ENCODE assay signal across 15 cellular contexts in the genomic region with DNA sequence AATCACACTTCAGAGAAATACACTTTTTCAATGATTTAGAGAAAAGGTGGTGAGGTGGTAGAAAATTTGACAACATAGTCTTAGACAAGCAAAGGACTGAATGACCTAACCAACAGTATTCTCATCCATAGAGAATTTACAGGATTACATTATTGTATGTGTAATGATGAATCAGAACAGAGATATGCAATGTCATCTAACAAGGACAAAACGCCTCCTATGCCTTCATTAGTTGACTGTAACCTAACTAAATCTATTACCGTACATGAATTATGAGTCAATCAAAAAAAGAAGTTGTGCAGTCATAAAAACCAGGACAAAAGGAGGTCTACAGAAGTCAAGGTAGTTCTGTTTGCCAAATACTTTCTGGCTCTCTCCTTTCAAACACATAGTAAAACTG.
DNase-seq lines count a peak whose midpoint lies in the region; ATAC-seq, FAIRE-seq and TF ChIP-seq lines count a peak whose summit lies in the region.
"Had no signal": no experiment of that assay in that cellular context is flagged by ENCODE, and none has a peak within 500 bp of the region (broad histone marks: within the 10 kb centered on the region; RNA-seq: fewer than 3 reads in every experiment).

No MANE protein-coding gene starts in this region.

- in situ Hi-C loops in Caki2 (cut with HindIII; ENCODE audit: low pct_unique_long_range_greater_than_20kb, low sequenced_read_pairs): no loop called here

- no peak for FAIRE-seq in endothelial cell of umbilical vein (lab: Jason Lieb, UNC)
- FAIRE-seq: frontal cortex had no signal

- no peak for TF ChIP-seq POLR2A in endothelial cell of umbilical vein (IDR thresholded peaks at IDR 0.05; ENCODE audit: low read depth, low read length)
- no peak for TF ChIP-seq POLR2A in upper lobe of left lung (IDR thresholded peaks at IDR 0.05)

- H3K27ac ChIP-seq in PC-9: peak overlapping the region; percentile 67
- no peak overlapping the region for H3K27ac ChIP-seq in endothelial cell of umbilical vein (ENCODE audit: insufficient read depth, low read depth, low read length)
- H3K27ac ChIP-seq in upper lobe of left lung: no peak overlapping the region

- H3K27ac Mint-ChIP-seq in activated naive CD8-positive, alpha-beta T cell treated with anti-CD3 and anti-CD28 coated beads, Interleukin-2, amount 50 U/mL, for 24 hours: no peak overlapping the region

- H3K9me3 ChIP-seq in PC-9 (ENCODE audit: insufficient read depth, low read depth): no peaks in the 10 kb centered on the region
- no peaks in the 10 kb centered on the region for H3K9me3 ChIP-seq in endothelial cell of umbilical vein (replicated peaks; ENCODE audit: control insufficient read depth, insufficient read depth, low read length)
- H3K9me3 ChIP-seq in upper lobe of left lung: no peaks in the 10 kb centered on the region

- dilution Hi-C loops in endothelial cell of umbilical vein (cut with MboI; ENCODE audit: extremely low pct_ligation_motif_present, low sequenced_read_pairs): no loop called here

- H3K9me3 Mint-ChIP-seq in activated naive CD8-positive, alpha-beta T cell treated with anti-CD3 and anti-CD28 coated beads, Interleukin-2, amount 50 U/mL, for 24 hours: peaks cover 5% of the 10 kb centered on the region

- TF ChIP-seq CTCF in PC-9 (conservative IDR thresholded peaks at IDR 0.05) (no peak), endothelial cell of umbilical vein (IDR thresholded peaks at IDR 0.05; ENCODE audit: extremely low read depth in 1 of 2, insufficient read depth in 1 of 2, low read depth in 1 of 2, low read length in 2 of 2) (no peak), upper lobe of left lung (IDR thresholded peaks at IDR 0.05) (no peak)

- H2AFZ ChIP-seq in PC-9 (no peak overlapping the region), endothelial cell of umbilical vein (ENCODE audit: low read depth, low read length) (no peak overlapping the region)

- POLR2A ChIA-PET in PC-9 (lab: Charles Lee; ENCODE audit: unreplicated experiment): no interaction called here
- POLR2A ChIA-PET in endothelial cell of umbilical vein (lab: Charles Lee): no interaction called here

- TF ChIP-seq EP300 in upper lobe of left lung (IDR thresholded peaks at IDR 0.05): no peak

- H3K9ac ChIP-seq in endothelial cell of umbilical vein (replicated peaks; ENCODE audit: extremely low read depth, insufficient read depth, low read length): no peak overlapping the region

- intact Hi-C loops in PC-9 (cut with micrococcal nuclease; ENCODE audit: unreplicated experiment): no loop called here
- intact Hi-C loops in endothelial cell of umbilical vein (cut with micrococcal nuclease): no loop called here

- H3K9me1 ChIP-seq in endothelial cell of umbilical vein (replicated peaks; ENCODE audit: control insufficient read depth, extremely low read depth, insufficient read depth, low read length): no peaks in the 10 kb centered on the region

- H3K79me2 ChIP-seq in PC-9 (ENCODE audit: low read depth) (no peaks in the 10 kb centered on the region), endothelial cell of umbilical vein (ENCODE audit: control insufficient read depth, insufficient read depth, low read length) (no peaks in the 10 kb centered on the region)

- CTCF ChIA-PET in PC-9 (lab: Charles Lee) (no interaction called here), endothelial cell of umbilical vein (lab: Charles Lee) (interaction anchor here (1.6 kb wide), 1 partner anchor 20 kb away, joined by 3 read pairs; no protein-coding TSS in a partner anchor)

- no peaks in the 10 kb centered on the region; the same call in 1 of the 2 replicates for H3F3A ChIP-seq in PC-9 (ENCODE audit: insufficient read depth, low read depth)

- H3K4me3 Mint-ChIP-seq in activated naive CD8-positive, alpha-beta T cell treated with anti-CD3 and anti-CD28 coated beads, Interleukin-2, amount 50 U/mL, for 24 hours: no peak overlapping the region

- peak overlapping the region; percentile 38; the same call in 1 of the 2 replicates for H3K4me2 ChIP-seq in PC-9
- no peak overlapping the region for H3K4me2 ChIP-seq in endothelial cell of umbilical vein (ENCODE audit: insufficient read depth, low read length)

- H3K36me3 ChIP-seq in PC-9 (ENCODE audit: low read depth): no peaks in the 10 kb centered on the region
- H3K36me3 ChIP-seq in endothelial cell of umbilical vein (ENCODE audit: control insufficient read depth in 2 of 2, extremely low read depth in 1 of 2, insufficient read depth in 2 of 2, low read length in 2 of 2): no peaks in the 10 kb centered on the region
- H3K36me3 ChIP-seq in upper lobe of left lung: no peaks in the 10 kb centered on the region

- 0 out of 2 replicates have a peak, but pooled peaks cover 5% of the 10 kb centered on the region for H3K4me1 ChIP-seq in PC-9 (replicated peaks; ENCODE audit: insufficient read depth)
- H3K4me1 ChIP-seq in endothelial cell of umbilical vein (ENCODE audit: control insufficient read depth, extremely low read depth, insufficient read depth, low read length): no peaks in the 10 kb centered on the region
- no peaks in the 10 kb centered on the region for H3K4me1 ChIP-seq in upper lobe of left lung

- H3K9me2 ChIP-seq in PC-9 (ENCODE audit: insufficient read depth): no peaks in the 10 kb centered on the region

- peak; percentile 9 for DNase-seq in Caki2 (ENCODE audit: low read depth)
- peak in 1 of 2 experiments; percentile 72 for DNase-seq in PC-9
- peak; percentile 16 for DNase-seq in endothelial cell of umbilical vein (ENCODE audit: low read depth, low spot score)
- DNase-seq in non-pigmented ciliary epithelial cell (ENCODE audit: low read depth): peak; percentile 52
- no peak for DNase-seq in activated naive CD8-positive, alpha-beta T cell treated with anti-CD3 and anti-CD28 coated beads, Interleukin-2, amount 50 U/mL, for 24 hours
- DNase-seq in upper lobe of left lung: no peak
- DNase-seq: activated naive CD4-positive, alpha-beta T cell; GF-D8; NCI-H146; NCI-H774; SIG-M5; stimulated activated CD4-positive, alpha-beta T cell treated with anti-CD3 and anti-CD28 coated beads, Interleukin-2, amount 100 ng/mL, for 24 hours had no signal

- WGBS in upper lobe of left lung, 2 donors: 88 to 95% methylated on average over 2 of the region's 2 CpGs

- BruUV-seq in PC-9 (replicated peaks; lab: Mats Ljungman, UMichigan): no TSS peak
- BruUV-seq in endothelial cell of umbilical vein (replicated peaks; lab: Mats Ljungman, UMichigan): no TSS peak

- H3K4me1 Mint-ChIP-seq in activated naive CD8-positive, alpha-beta T cell treated with anti-CD3 and anti-CD28 coated beads, Interleukin-2, amount 50 U/mL, for 24 hours: no peaks in the 10 kb centered on the region

- H3K27me3 Mint-ChIP-seq in activated naive CD8-positive, alpha-beta T cell treated with anti-CD3 and anti-CD28 coated beads, Interleukin-2, amount 50 U/mL, for 24 hours: peaks cover 11% of the 10 kb centered on the region

- no peak for ATAC-seq in HG03159 (IDR thresholded peaks at IDR 0.05; ENCODE audit: unreplicated experiment)
- no peak for ATAC-seq in GM18498 (IDR thresholded peaks at IDR 0.05; ENCODE audit: unreplicated experiment)
- no peak for ATAC-seq in activated naive CD8-positive, alpha-beta T cell treated with anti-CD3 and anti-CD28 coated beads, Interleukin-2, amount 50 U/mL, for 24 hours
- ATAC-seq in upper lobe of left lung (ENCODE audit: low FRiP score in 2 of 2): no peak

- H3K27me3 ChIP-seq in PC-9 (ENCODE audit: insufficient read depth, low read depth): no peaks in the 10 kb centered on the region
- no peaks in the 10 kb centered on the region for H3K27me3 ChIP-seq in endothelial cell of umbilical vein (ENCODE audit: control insufficient read depth in 2 of 2, insufficient read depth in 2 of 2, low read length in 2 of 2)
- H3K27me3 ChIP-seq in upper lobe of left lung: no peaks in the 10 kb centered on the region

- H3K36me3 Mint-ChIP-seq in activated naive CD8-positive, alpha-beta T cell treated with anti-CD3 and anti-CD28 coated beads, Interleukin-2, amount 50 U/mL, for 24 hours (ENCODE audit: low read depth): no peaks in the 10 kb centered on the region

- H3K4me3 ChIP-seq in PC-9 (no peak overlapping the region), endothelial cell of umbilical vein (replicated peaks in 1 of 3; ENCODE audit: insufficient read depth in 1 of 3, low read depth in 1 of 3, low read length in 3 of 3) (no peak overlapping the region), upper lobe of left lung (no peak overlapping the region)

- no peaks in the 10 kb centered on the region for H4K20me1 ChIP-seq in PC-9 (ENCODE audit: insufficient read depth)
- no peaks in the 10 kb centered on the region for H4K20me1 ChIP-seq in endothelial cell of umbilical vein (replicated peaks; ENCODE audit: control insufficient read depth, extremely low read depth, insufficient read depth, low read length)

TF ChIP-seq in endothelial cell of umbilical vein, 7 proteins besides CTCF, POLR2A, EP300 and RAD21:
- TF ChIP-seq FOS (IDR thresholded peaks at IDR 0.05; ENCODE audit: borderline replicate concordance, insufficient read depth, low read length): peak; percentile 62
- TF ChIP-seq, protein P1, sequence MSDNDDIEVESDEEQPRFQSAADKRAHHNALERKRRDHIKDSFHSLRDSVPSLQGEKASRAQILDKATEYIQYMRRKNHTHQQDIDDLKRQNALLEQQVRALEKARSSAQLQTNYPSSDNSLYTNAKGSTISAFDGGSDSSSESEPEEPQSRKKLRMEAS (IDR thresholded peaks at IDR 0.05; ENCODE audit: insufficient read depth, insufficient read length): no peak

Comparison
In these comparisons a context has a peak if more than half of its experiments do, and no peak if none do; other contexts are left out.
1. DNase-seq: peak in Caki2 (single experiment), endothelial cell of umbilical vein (single experiment) and non-pigmented ciliary epithelial cell (single experiment); none in activated naive CD8-positive, alpha-beta T cell treated with anti-CD3 and anti-CD28 coated beads, Interleukin-2, amount 50 U/mL, for 24 hours (single experiment) and upper lobe of left lung (0 of 2).